Comparison of ENCODE assay signal across 21 cellular contexts in the genomic region with DNA sequence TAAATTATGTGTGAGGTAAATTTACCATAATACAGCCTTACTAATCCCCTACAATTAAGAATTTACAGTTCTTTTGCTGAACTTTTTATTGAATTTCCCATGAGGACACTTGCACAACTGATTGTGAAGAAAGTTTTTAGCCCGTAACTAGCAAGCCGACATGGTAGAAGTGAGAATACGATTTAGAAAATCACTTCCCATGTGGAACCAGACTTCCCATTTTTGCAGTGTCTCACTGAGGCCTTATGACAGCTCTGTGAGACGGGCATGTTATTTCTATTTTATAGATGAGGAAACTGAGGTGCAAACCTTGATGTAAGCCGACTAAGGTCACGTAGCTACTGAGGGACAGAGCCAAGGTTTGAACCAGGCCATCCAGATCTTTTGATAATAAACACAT.
"Had no signal": no experiment of that assay in that cellular context is flagged by ENCODE, and none has a peak within 500 bp of the region (broad histone marks: within the 10 kb centered on the region; RNA-seq: fewer than 3 reads in every experiment).

No MANE protein-coding gene starts in this region.

- H3K9me3 ChIP-seq: gastrocnemius medialis, lower lobe of right lung, neutrophil, pancreas, right lobe of liver, thoracic aorta, tibial nerve, upper lobe of left lung, uterus had no signal

- H3K36me3 ChIP-seq: gastrocnemius medialis, lower lobe of right lung, neutrophil, pancreas, right lobe of liver, thoracic aorta, tibial nerve, upper lobe of left lung, uterus had no signal

- H3K9me3 Mint-ChIP-seq: memory B cell; natural killer cell; stimulated activated naive B cell treated with anti-CD40 and anti-IgM and Interleukin-4, amounts not matched to agents 10 μg/mL and 1 μg/mL and 100 μg/mL, for 72 hours; stimulated activated naive CD8-positive, alpha-beta T cell treated with anti-CD3 and anti-CD28 coated beads, Interleukin-15, Interleukin-2, amounts not matched to agents 100 ng/mL and 50 ng/mL, for 24 hours had no signal

- H3K36me3 Mint-ChIP-seq: memory B cell; natural killer cell; stimulated activated naive B cell treated with anti-CD40 and anti-IgM and Interleukin-4, amounts not matched to agents 10 μg/mL and 1 μg/mL and 100 μg/mL, for 72 hours had no signal

- H3K27me3 Mint-ChIP-seq: memory B cell; stimulated activated naive B cell treated with anti-CD40 and anti-IgM and Interleukin-4, amounts not matched to agents 10 μg/mL and 1 μg/mL and 100 μg/mL, for 72 hours; stimulated activated naive CD8-positive, alpha-beta T cell treated with anti-CD3 and anti-CD28 coated beads, Interleukin-15, Interleukin-2, amounts not matched to agents 100 ng/mL and 50 ng/mL, for 24 hours had no signal

- H3K27ac Mint-ChIP-seq: memory B cell; natural killer cell; stimulated activated naive B cell treated with anti-CD40 and anti-IgM and Interleukin-4, amounts not matched to agents 10 μg/mL and 1 μg/mL and 100 μg/mL, for 72 hours; stimulated activated naive CD8-positive, alpha-beta T cell treated with anti-CD3 and anti-CD28 coated beads, Interleukin-15, Interleukin-2, amounts not matched to agents 100 ng/mL and 50 ng/mL, for 24 hours had no signal

- H3K4me3 Mint-ChIP-seq: memory B cell; natural killer cell; neural crest cell; stimulated activated naive B cell treated with anti-CD40 and anti-IgM and Interleukin-4, amounts not matched to agents 10 μg/mL and 1 μg/mL and 100 μg/mL, for 72 hours; stimulated activated naive CD8-positive, alpha-beta T cell treated with anti-CD3 and anti-CD28 coated beads, Interleukin-15, Interleukin-2, amounts not matched to agents 100 ng/mL and 50 ng/mL, for 24 hours had no signal

- H3K4me3 ChIP-seq: dorsolateral prefrontal cortex, gastrocnemius medialis, lower lobe of right lung, pancreas, right lobe of liver, thoracic aorta, tibial nerve, upper lobe of left lung, uterus had no signal

- H3K27ac ChIP-seq: dorsolateral prefrontal cortex, gastrocnemius medialis, lower lobe of right lung, neutrophil, pancreas, right lobe of liver, thoracic aorta, tibial nerve, upper lobe of left lung, uterus had no signal

- H3K4me1 Mint-ChIP-seq: memory B cell; natural killer cell; stimulated activated naive B cell treated with anti-CD40 and anti-IgM and Interleukin-4, amounts not matched to agents 10 μg/mL and 1 μg/mL and 100 μg/mL, for 72 hours had no signal

- ATAC-seq: gastrocnemius medialis; left ventricle myocardium superior; natural killer cell; pancreas; stimulated activated naive B cell treated with anti-CD40 and anti-IgM and Interleukin-4, amounts not matched to agents 10 μg/mL and 1 μg/mL and 100 μg/mL, for 72 hours had no signal

- DNase-seq: dorsolateral prefrontal cortex; effector CD4-positive, alpha-beta T cell; gastrocnemius medialis; head of caudate nucleus; left ventricle myocardium superior; lower lobe of right lung; natural killer cell; pancreas; right lobe of liver; small intestine; stimulated activated CD4-positive, alpha-beta T cell treated with anti-CD3 and anti-CD28 coated beads, Interleukin-15, amount 100 ng/mL, for 24 hours; stimulated activated CD4-positive, alpha-beta T cell treated with anti-CD3 and anti-CD28 coated beads, Interleukin-2, amount 100 ng/mL, for 48 hours; stimulated activated naive B cell treated with anti-CD40 and anti-IgM and Interleukin-4, amounts not matched to agents 10 μg/mL and 1 μg/mL and 100 μg/mL, for 72 hours; uterus had no signal
